ENCODE assay signal across 23 cellular contexts in the genomic region with DNA sequence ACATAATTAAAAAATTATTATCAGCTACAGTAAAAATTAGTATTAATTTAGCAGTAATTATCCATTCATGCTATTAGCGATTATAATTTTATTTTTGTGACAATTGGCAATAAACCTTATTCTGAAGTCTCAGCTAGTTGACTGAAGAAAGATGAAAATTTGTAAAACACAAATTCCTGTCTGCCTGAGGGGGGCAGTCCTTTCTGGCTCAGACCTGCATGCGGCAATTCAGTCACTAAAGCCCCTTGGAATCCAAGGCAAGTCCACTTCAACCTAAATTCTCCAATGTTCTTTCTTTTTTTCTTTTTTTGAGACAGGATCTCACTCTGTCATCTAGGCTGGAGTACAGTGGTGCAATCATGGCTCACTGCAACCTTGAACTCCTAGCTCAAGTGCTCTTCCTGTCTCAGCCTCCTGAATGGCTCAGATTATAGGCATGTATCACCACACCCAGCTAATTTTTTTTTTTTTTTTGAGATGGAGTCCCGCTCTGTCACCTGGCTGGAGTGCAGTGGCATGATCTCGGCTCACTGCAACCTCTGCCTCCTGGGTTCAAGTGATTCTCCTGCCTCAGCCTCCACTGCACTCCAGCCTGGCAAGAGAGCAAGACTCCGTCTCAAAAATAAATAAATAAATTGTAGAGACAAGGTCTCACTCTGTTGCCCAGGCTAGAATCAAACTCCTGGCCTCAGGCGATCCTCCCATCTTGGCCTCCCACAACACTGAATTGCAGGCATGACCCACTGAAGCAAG. TPM values are rescaled to one million over a fixed set of nuclear protein-coding genes. Genes with fewer than 3 reads are reported as not detected.
DNase-seq lines count a peak whose midpoint lies in the region; FAIRE-seq and TF ChIP-seq lines count a peak whose summit lies in the region.
"Had no signal": no experiment of that assay in that cellular context is flagged by ENCODE, and none has a peak within 500 bp of the region (broad histone marks: within the 10 kb centered on the region; RNA-seq: fewer than 3 reads in every experiment).

No MANE protein-coding gene starts in this region.

- peak overlapping the region; percentile 81 for H3K4me2 ChIP-seq in KMS-11
- peak overlapping the region; percentile 17 for H3K4me2 ChIP-seq in astrocyte (ENCODE audit: low read length)
- H3K4me2 ChIP-seq in mesendoderm (ENCODE audit: low read length): no peak overlapping the region

- no peak overlapping the region for H3K4me3 Mint-ChIP-seq in astrocyte (ENCODE audit: unreplicated experiment)
- H3K4me3 Mint-ChIP-seq: activated CD8-positive, alpha-beta T cell treated with anti-CD3 and anti-CD28 coated beads for 36 hours; activated naive CD8-positive, alpha-beta T cell treated with anti-CD3 and anti-CD28 coated beads, Interleukin-2, amount 10 ng/mL, durations not matched to agents 7 days and 5 days; T-helper 1 cell treated with Interleukin-12 subunit alpha and Interleukin-12 subunit beta and Interleukin-4 antibody, amounts not matched to agents 30 μg/mL and 1 μg/mL, for 36 hours had no signal

- H3K56ac ChIP-seq in mesendoderm (ENCODE audit: low read length): peak overlapping the region; percentile 81

- H3K27ac Mint-ChIP-seq in astrocyte (ENCODE audit: unreplicated experiment): peak overlapping the region; percentile 95
- H3K27ac Mint-ChIP-seq: activated CD8-positive, alpha-beta T cell treated with anti-CD3 and anti-CD28 coated beads for 36 hours; activated naive CD8-positive, alpha-beta T cell treated with anti-CD3 and anti-CD28 coated beads, Interleukin-2, amount 10 ng/mL, durations not matched to agents 7 days and 5 days; T-helper 1 cell treated with Interleukin-12 subunit alpha and Interleukin-12 subunit beta and Interleukin-4 antibody, amounts not matched to agents 30 μg/mL and 1 μg/mL, for 36 hours had no signal

- no peak overlapping the region for H2BK15ac ChIP-seq in mesendoderm (replicated peaks; ENCODE audit: low read depth)

- no peaks in the 10 kb centered on the region for H3K79me1 ChIP-seq in mesendoderm (ENCODE audit: low read length)

- H3K18ac ChIP-seq in mesendoderm (ENCODE audit: low read length): peak overlapping the region; percentile 94

- H3K4me3 ChIP-seq in KMS-11 (IDR thresholded peaks at IDR 0.05; ENCODE audit: insufficient read depth, low read depth, low read length): peak overlapping the region; percentile 29
- no peak overlapping the region for H3K4me3 ChIP-seq in astrocyte (ENCODE audit: insufficient read depth, low read depth, low read length)
- H3K4me3 ChIP-seq in mesendoderm (ENCODE audit: low read length): no peak overlapping the region
- H3K4me3 ChIP-seq in suprapubic skin: no peak overlapping the region
- H3K4me3 ChIP-seq: MG63, sigmoid colon, transverse colon had no signal

- peak overlapping the region; percentile 63 for H3K4ac ChIP-seq in mesendoderm (ENCODE audit: low read depth, low read length)

- H3K4me1 ChIP-seq in KMS-11 (ENCODE audit: low read depth, poor library complexity, severe bottlenecking) (peaks cover 57% of the 10 kb centered on the region), astrocyte (ENCODE audit: insufficient read depth, low read length) (peaks cover 17% of the 10 kb centered on the region), mesendoderm (ENCODE audit: control insufficient read depth, low read depth, low read length) (peaks cover 12% of the 10 kb centered on the region), suprapubic skin (no peaks in the 10 kb centered on the region)
- H3K4me1 ChIP-seq: BE2C, parathyroid adenoma had no signal

- H3K36me3 ChIP-seq in KMS-11 (ENCODE audit: insufficient read depth): no peaks in the 10 kb centered on the region
- no peaks in the 10 kb centered on the region for H3K36me3 ChIP-seq in astrocyte (ENCODE audit: insufficient read depth, low read length)
- no peaks in the 10 kb centered on the region for H3K36me3 ChIP-seq in mesendoderm (ENCODE audit: control insufficient read depth, insufficient read depth, low read length)
- no peaks in the 10 kb centered on the region for H3K36me3 ChIP-seq in suprapubic skin
- H3K36me3 ChIP-seq: BE2C, MG63, sigmoid colon, transverse colon had no signal

- no peak for TF ChIP-seq EP300 in suprapubic skin (IDR thresholded peaks at IDR 0.05)

- TF ChIP-seq CTCF in KMS-11 (conservative IDR thresholded peaks at IDR 0.05; ENCODE audit: low read depth, low read length): no peak
- TF ChIP-seq CTCF in astrocyte (IDR thresholded peaks at IDR 0.05; ENCODE audit: insufficient read depth, low read depth, low read length): no peak
- TF ChIP-seq CTCF in suprapubic skin (IDR thresholded peaks at IDR 0.05): no peak

- no peaks in the 10 kb centered on the region for H4K20me1 ChIP-seq in KMS-11 (ENCODE audit: insufficient read depth)
- no peaks in the 10 kb centered on the region for H4K20me1 ChIP-seq in astrocyte (ENCODE audit: insufficient read depth, low read length)

- no peak overlapping the region for H4K5ac ChIP-seq in mesendoderm (ENCODE audit: low read length)

- no peak for FAIRE-seq in astrocyte (lab: Jason Lieb, UNC)
- FAIRE-seq: frontal cortex had no signal

- H2AFZ ChIP-seq in KMS-11 (ENCODE audit: low read depth) (peak overlapping the region; percentile 52), astrocyte (ENCODE audit: low read depth, low read length) (no peak overlapping the region)
- H2AFZ ChIP-seq: parathyroid adenoma had no signal

- H3K9ac ChIP-seq in KMS-11: peak overlapping the region; percentile 62
- no peak overlapping the region for H3K9ac ChIP-seq in astrocyte (ENCODE audit: low read length)
- H3K9ac ChIP-seq in mesendoderm (ENCODE audit: low read length): no peak overlapping the region
- H3K9ac ChIP-seq: parathyroid adenoma had no signal

- H3K27me3 Mint-ChIP-seq in astrocyte (ENCODE audit: low read depth, unreplicated experiment): no peaks in the 10 kb centered on the region

- H3K27ac ChIP-seq in KMS-11 (peak overlapping the region; percentile 95), astrocyte (ENCODE audit: low read depth, low read length) (peak overlapping the region; percentile 50), mesendoderm (ENCODE audit: low read depth, low read length) (peak overlapping the region; percentile 94), suprapubic skin (no peak overlapping the region)
- H3K27ac ChIP-seq: 22Rv1, parathyroid adenoma, sigmoid colon, transverse colon, VCaP had no signal

- H3K23ac ChIP-seq in mesendoderm (ENCODE audit: low read length): no peak overlapping the region

- H3K79me2 ChIP-seq in KMS-11 (ENCODE audit: insufficient read depth, low read depth): no peaks in the 10 kb centered on the region
- H3K79me2 ChIP-seq in astrocyte (ENCODE audit: insufficient read depth, low read length): no peaks in the 10 kb centered on the region
- H3K79me2 ChIP-seq in mesendoderm (ENCODE audit: control insufficient read depth, insufficient read depth, low read length): no peaks in the 10 kb centered on the region
- H3K79me2 ChIP-seq: parathyroid adenoma had no signal

- H2BK120ac ChIP-seq in mesendoderm (ENCODE audit: low read depth, low read length): peak overlapping the region; percentile 88

- no peak overlapping the region for H2AK5ac ChIP-seq in mesendoderm (ENCODE audit: low read length)

- H3K4me1 Mint-ChIP-seq in astrocyte (ENCODE audit: low read depth, unreplicated experiment): peaks cover 26% of the 10 kb centered on the region

- TF ChIP-seq POLR2A in suprapubic skin (IDR thresholded peaks at IDR 0.05): no peak

- H2BK5ac ChIP-seq in mesendoderm (ENCODE audit: low read length): peak overlapping the region; percentile 93

- WGBS in mesendoderm (ENCODE audit: extremely low coverage, insufficient coverage, low lambda C conversion rate): no CpG with 5 or more reads among the region's 6 CpGs
- WGBS in suprapubic skin: 83% methylated on average over 6 of the region's 6 CpGs

- no peaks in the 10 kb centered on the region for H3K9me3 Mint-ChIP-seq in astrocyte (ENCODE audit: unreplicated experiment)
- H3K9me3 Mint-ChIP-seq: activated naive CD8-positive, alpha-beta T cell treated with anti-CD3 and anti-CD28 coated beads, Interleukin-2, amount 10 ng/mL, durations not matched to agents 7 days and 5 days; naive thymus-derived CD8-positive, alpha-beta T cell; T-helper 1 cell treated with Interleukin-12 subunit alpha and Interleukin-12 subunit beta and Interleukin-4 antibody, amounts not matched to agents 30 μg/mL and 1 μg/mL, for 36 hours had no signal

- no peak overlapping the region for H4K8ac ChIP-seq in mesendoderm (ENCODE audit: low read depth, low read length)

- H3K9me3 ChIP-seq in astrocyte (ENCODE audit: insufficient read depth, low read depth, low read length) (no peaks in the 10 kb centered on the region), suprapubic skin (no peaks in the 10 kb centered on the region)
- H3K9me3 ChIP-seq: BE2C, MG63, sigmoid colon, transverse colon had no signal

- no peaks in the 10 kb centered on the region for H3K27me3 ChIP-seq in KMS-11 (ENCODE audit: insufficient read depth, low read depth)
- H3K27me3 ChIP-seq in astrocyte (ENCODE audit: insufficient read depth, low read length): no peaks in the 10 kb centered on the region
- no peaks in the 10 kb centered on the region for H3K27me3 ChIP-seq in mesendoderm (ENCODE audit: insufficient read depth, low read length, poor library complexity)
- no peaks in the 10 kb centered on the region for H3K27me3 ChIP-seq in suprapubic skin
- H3K27me3 ChIP-seq: MG63, sigmoid colon, transverse colon had no signal

- H3K36me3 Mint-ChIP-seq in astrocyte (ENCODE audit: low read depth, unreplicated experiment): peaks cover 2% of the 10 kb centered on the region
- H3K36me3 Mint-ChIP-seq: activated naive CD8-positive, alpha-beta T cell treated with anti-CD3 and anti-CD28 coated beads, Interleukin-2, amount 10 ng/mL, durations not matched to agents 7 days and 5 days; naive thymus-derived CD8-positive, alpha-beta T cell had no signal

- DNase-seq in NCI-H1105 treated with DMSO at 0.1 percent for 48 hours (lab: John Stamatoyannopoulos, UW) (peak; percentile 24), NCI-H1105 (lab: John Stamatoyannopoulos, UW) (no peak), astrocyte (ENCODE audit: low read depth) (no peak), mesendoderm (peak; percentile 47), A172 (ENCODE audit: low spot score) (no peak), suprapubic skin (ENCODE audit: low spot score in 2 of 2) (no peak)
- no peak for DNase-seq in activated CD8-positive, alpha-beta memory T cell treated with anti-CD3 and anti-CD28 coated beads, Interleukin-2, amount 50 U/mL, for 48 hours
- DNase-seq: activated naive CD8-positive, alpha-beta T cell treated with anti-CD3 and anti-CD28 coated beads, Interleukin-2, amount 10 ng/mL, durations not matched to agents 7 days and 5 days; BE2C; COR-L47; naive thymus-derived CD8-positive, alpha-beta T cell; NCI-H187 treated with DMSO at 0.1 percent for 48 hours; SHP77 treated with DMSO at 0.1 percent for 48 hours; sigmoid colon; transverse colon had no signal

RNA-seq across cellular contexts. Expression of gene ITPKB, which starts 24.1 kb away (rescaled TPM):
- 10.5 and 10.9 TPM in 2 replicates for total RNA-seq in astrocyte
- polyA plus RNA-seq in mesendoderm (2013, experiment 1 of 2): 4.7 TPM
- polyA plus RNA-seq in mesendoderm (2013, experiment 2 of 2): 4.9 TPM
- 1.9 and 2.3 TPM in 2 replicates for total RNA-seq in A172 (2014; rRNA removed; shearing (Covaris generic))
- 10 to 100 TPM; 31.0 to 39.0 (median 35.3) TPM for total RNA-seq in suprapubic skin

Comparison
In these comparisons a context has a peak if more than half of its experiments do, and no peak if none do; other contexts are left out.
1. DNase-seq: peak in NCI-H1105 treated with DMSO at 0.1 percent for 48 hours (single experiment) and mesendoderm (single experiment); none in NCI-H1105 (single experiment), astrocyte (single experiment), A172 (single experiment), activated CD8-positive, alpha-beta memory T cell treated with anti-CD3 and anti-CD28 coated beads, Interleukin-2, amount 50 U/mL, for 48 hours (single experiment) and suprapubic skin (0 of 2).